ENCODE assay signal across 20 cellular contexts in genomic region chr6:160050022-160050421, GRCh38.
A peak's percentile ranks its signal among the peaks of the same experiment; 100 is the strongest.
DNase-seq lines count a peak whose midpoint lies in the region; ATAC-seq and TF ChIP-seq lines count a peak whose summit lies in the region.
"Had no signal": no experiment of that assay in that cellular context is flagged by ENCODE, and none has a peak within 500 bp of the region (broad histone marks: within the 10 kb centered on the region; RNA-seq: fewer than 3 reads in every experiment).

No MANE protein-coding gene starts in this region.

- WGBS in endodermal cell (ENCODE audit: insufficient coverage in 1 of 2, insufficient read length in 1 of 2), 2 experiments = 96 to 100% methylated on average over 7 of the region's 7 CpGs
- WGBS in psoas muscle, 3 donors = 64 to 77% (median 70%) methylated on average over 7 of the region's 7 CpGs

- peaks cover 20% of the 10 kb centered on the region for H3K4me1 Mint-ChIP-seq in activated naive CD4-positive, alpha-beta T cell treated with anti-CD3 and anti-CD28 coated beads, Interleukin-2, amount 10 ng/mL, durations not matched to agents 7 days and 5 days
- H3K4me1 Mint-ChIP-seq in endodermal cell = no peaks in the 10 kb centered on the region
- H3K4me1 Mint-ChIP-seq: B cell, GM23338, H9 had no signal

- intact Hi-C loops in psoas muscle (cut with DNase I) = no loop called here

- no peaks in the 10 kb centered on the region for H3K9me3 Mint-ChIP-seq in activated naive CD4-positive, alpha-beta T cell treated with anti-CD3 and anti-CD28 coated beads, Interleukin-2, amount 50 U/mL, for 72 hours
- H3K9me3 Mint-ChIP-seq in activated naive CD4-positive, alpha-beta T cell treated with anti-CD3 and anti-CD28 coated beads, Interleukin-2, amount 10 ng/mL, durations not matched to agents 7 days and 5 days = no peaks in the 10 kb centered on the region
- no peaks in the 10 kb centered on the region for H3K9me3 Mint-ChIP-seq in endodermal cell
- H3K9me3 Mint-ChIP-seq: CD4-positive, CD25-positive, alpha-beta regulatory T cell; CD8-positive, alpha-beta T cell; GM23338; H9 had no signal

- H3K4me1 ChIP-seq in DND-41 (ENCODE audit: insufficient read depth, low read length) = peaks cover 23% of the 10 kb centered on the region
- H3K4me1 ChIP-seq in endodermal cell (ENCODE audit: control insufficient read depth, insufficient read depth, low read length) = no peaks in the 10 kb centered on the region
- no peaks in the 10 kb centered on the region for H3K4me1 ChIP-seq in psoas muscle

- no peak for ATAC-seq in activated naive CD4-positive, alpha-beta T cell treated with anti-CD3 and anti-CD28 coated beads, Interleukin-2, amount 50 U/mL, for 72 hours
- ATAC-seq in DND-41 (ENCODE audit: insufficient read depth, low read depth) (no peak), psoas muscle (peak in 3 of 4 donors; percentile 53 to 67 (median 64)), GM18517 (IDR thresholded peaks at IDR 0.05; ENCODE audit: unreplicated experiment) (no peak)
- ATAC-seq: CD8-positive, alpha-beta T cell; GM23338; HCT116 had no signal

- 0 out of 2 replicates have a peak overlapping the region, but pooled peaks have one; percentile 22 for H3K27ac ChIP-seq in DND-41 (ENCODE audit: low read length)
- H3K27ac ChIP-seq in endodermal cell (ENCODE audit: low read depth, low read length) = no peak overlapping the region
- no peak overlapping the region for H3K27ac ChIP-seq in psoas muscle
- H3K27ac ChIP-seq: 22Rv1, BLaER1, C4-2B had no signal

- H3K36me3 ChIP-seq in DND-41 (ENCODE audit: insufficient read depth, low read length) = peaks cover 97% of the 10 kb centered on the region
- peaks cover 90% of the 10 kb centered on the region for H3K36me3 ChIP-seq in endodermal cell (ENCODE audit: control insufficient read depth, insufficient read depth, low read length)
- H3K36me3 ChIP-seq in psoas muscle (ENCODE audit: insufficient read depth in 1 of 2, low read depth in 1 of 2) = peaks cover 13 to 99% of the 10 kb centered on the region in 2 donors

- peaks cover 37 to 56% of the 10 kb centered on the region in 2 donors for H3K36me3 Mint-ChIP-seq in activated naive CD4-positive, alpha-beta T cell treated with anti-CD3 and anti-CD28 coated beads, Interleukin-2, amount 50 U/mL, for 72 hours
- peaks cover 85% of the 10 kb centered on the region for H3K36me3 Mint-ChIP-seq in activated naive CD4-positive, alpha-beta T cell treated with anti-CD3 and anti-CD28 coated beads, Interleukin-2, amount 10 ng/mL, durations not matched to agents 7 days and 5 days
- H3K36me3 Mint-ChIP-seq in endodermal cell (ENCODE audit: low read depth) = peaks cover 87% of the 10 kb centered on the region

- no peaks in the 10 kb centered on the region for H3K27me3 Mint-ChIP-seq in activated naive CD4-positive, alpha-beta T cell treated with anti-CD3 and anti-CD28 coated beads, Interleukin-2, amount 10 ng/mL, durations not matched to agents 7 days and 5 days
- H3K27me3 Mint-ChIP-seq in endodermal cell (ENCODE audit: insufficient read depth) = no peaks in the 10 kb centered on the region
- H3K27me3 Mint-ChIP-seq: B cell; CD4-positive, CD25-positive, alpha-beta regulatory T cell had no signal

- CTCF ChIA-PET in activated naive CD4-positive, alpha-beta T cell treated with anti-CD3 and anti-CD28 coated beads, Interleukin-2, amount 10 ng/mL, durations not matched to agents 7 days and 5 days (lab: Charles Lee) = no interaction called here

- H3K27ac Mint-ChIP-seq in activated naive CD4-positive, alpha-beta T cell treated with anti-CD3 and anti-CD28 coated beads, Interleukin-2, amount 50 U/mL, for 72 hours = peak overlapping the region; percentile 11 to 23
- no peak overlapping the region for H3K27ac Mint-ChIP-seq in activated naive CD4-positive, alpha-beta T cell treated with anti-CD3 and anti-CD28 coated beads, Interleukin-2, amount 10 ng/mL, durations not matched to agents 7 days and 5 days
- peak overlapping the region; percentile 48 for H3K27ac Mint-ChIP-seq in endodermal cell
- H3K27ac Mint-ChIP-seq: B cell; CD8-positive, alpha-beta T cell; GM23338 had no signal

- peaks cover 26% of the 10 kb centered on the region for H3K79me2 ChIP-seq in DND-41 (ENCODE audit: insufficient read depth, low read length)

- H3K4me2 ChIP-seq in DND-41 (ENCODE audit: insufficient read depth, low read length) = no peak overlapping the region
- H3K4me2 ChIP-seq: BLaER1, GM23338 had no signal

- H4K20me1 ChIP-seq in DND-41 (ENCODE audit: insufficient read depth, low read length) = peaks cover 58% of the 10 kb centered on the region

- H3K4me3 Mint-ChIP-seq in activated naive CD4-positive, alpha-beta T cell treated with anti-CD3 and anti-CD28 coated beads, Interleukin-2, amount 10 ng/mL, durations not matched to agents 7 days and 5 days = no peak overlapping the region
- no peak overlapping the region for H3K4me3 Mint-ChIP-seq in endodermal cell
- H3K4me3 Mint-ChIP-seq: B cell; CD4-positive, CD25-positive, alpha-beta regulatory T cell; CD8-positive, alpha-beta T cell; GM23338; H9 had no signal

- no peak for DNase-seq in activated naive CD4-positive, alpha-beta T cell treated with anti-CD3 and anti-CD28 coated beads, Interleukin-2, amount 50 U/mL, for 72 hours (ENCODE audit: low spot score in 2 of 2)
- DNase-seq in activated naive CD4-positive, alpha-beta T cell treated with anti-CD3 and anti-CD28 coated beads, Interleukin-2, amount 10 ng/mL, durations not matched to agents 7 days and 5 days = no peak
- no peak for DNase-seq in DND-41
- DNase-seq in endodermal cell = no peak
- DNase-seq in psoas muscle = no peak
- no peak for DNase-seq in retina
- DNase-seq in COR-L47 (lab: John Stamatoyannopoulos, UW) = no peak
- DNase-seq: CD4-positive, CD25-positive, alpha-beta regulatory T cell; CD8-positive, alpha-beta T cell; DMS 273 treated with DMSO at 0.1 percent for 48 hours; DMS79; GF-D8; H9 had no signal

- H3K27me3 ChIP-seq in DND-41 (ENCODE audit: insufficient read depth, low read length, poor library complexity) (no peaks in the 10 kb centered on the region), endodermal cell (ENCODE audit: control insufficient read depth, insufficient read depth, low read length, poor library complexity, severe bottlenecking) (no peaks in the 10 kb centered on the region), psoas muscle (ENCODE audit: insufficient read depth in 3 of 3, low read length in 2 of 3) (no peaks in the 10 kb centered on the region)
- H3K27me3 ChIP-seq: BLaER1 had no signal

- TF ChIP-seq CTCF in DND-41 (IDR thresholded peaks at IDR 0.05; ENCODE audit: borderline replicate concordance, extremely low read depth, low read length, poor library complexity, severe bottlenecking) = no peak
- TF ChIP-seq CTCF in endodermal cell (conservative IDR thresholded peaks at IDR 0.05) = no peak
- TF ChIP-seq CTCF in psoas muscle (IDR thresholded peaks at IDR 0.05) = no peak

- no peak overlapping the region for H3K4me3 ChIP-seq in DND-41 (ENCODE audit: low read depth in 1 of 2, low read length in 2 of 2)
- H3K4me3 ChIP-seq in endodermal cell (ENCODE audit: low read length) = no peak overlapping the region
- H3K4me3 ChIP-seq in psoas muscle = no peak overlapping the region
- H3K4me3 ChIP-seq: BLaER1, GM23338 had no signal

- no peak overlapping the region for H2AFZ ChIP-seq in DND-41 (ENCODE audit: low read depth, low read length)
- H2AFZ ChIP-seq: GM23338 had no signal

- H3K9me3 ChIP-seq in DND-41 (ENCODE audit: insufficient read depth, low read length, severe bottlenecking) (no peaks in the 10 kb centered on the region), endodermal cell (ENCODE audit: control insufficient read depth, low read length) (no peaks in the 10 kb centered on the region), psoas muscle (no peaks in the 10 kb centered on the region)

- no peak overlapping the region for H3K9ac ChIP-seq in DND-41 (ENCODE audit: low read depth, low read length)
- H3K9ac ChIP-seq in endodermal cell (ENCODE audit: extremely low read depth, low read length, poor library complexity, severe bottlenecking) = no peak overlapping the region
- H3K9ac ChIP-seq: BLaER1 had no signal

Comparison
In these comparisons a context has a peak if more than half of its experiments do, and no peak if none do; other contexts are left out.
1. ATAC-seq: peak in psoas muscle (3 of 4); none in activated naive CD4-positive, alpha-beta T cell treated with anti-CD3 and anti-CD28 coated beads, Interleukin-2, amount 50 U/mL, for 72 hours (0 of 2), DND-41 (single experiment) and GM18517 (single experiment).